21 cellular contexts compared by ENCODE assay signal in genomic region chr5:178545941-178546674, GRCh38. TPM values are rescaled to one million over a fixed set of nuclear protein-coding genes. Genes with fewer than 3 reads are reported as not detected.
DNase-seq lines count a peak whose midpoint lies in the region; ATAC-seq and TF ChIP-seq lines count a peak whose summit lies in the region.
"Had no signal": no experiment of that assay in that cellular context is flagged by ENCODE, and none has a peak within 500 bp of the region (broad histone marks: within the 10 kb centered on the region; RNA-seq: fewer than 3 reads in every experiment).

No MANE protein-coding gene starts in this region.

- WGBS in mesenchymal stem cell = 87% methylated on average over 15 of the region's 16 CpGs

- H3K4me1 ChIP-seq in mesenchymal stem cell (ENCODE audit: control insufficient read depth, insufficient read depth, low read depth, low read length) = no peaks in the 10 kb centered on the region
- H3K4me1 ChIP-seq: BE2C had no signal

- H3K79me1 ChIP-seq in mesenchymal stem cell (replicated peaks; ENCODE audit: low read length, poor library complexity, severe bottlenecking) = no peaks in the 10 kb centered on the region

- H3K27me3 Mint-ChIP-seq in activated T-helper 1 cell treated with anti-CD3 and anti-CD28 coated beads, Interleukin-12 subunit alpha, Interleukin-12 subunit beta, Interleukin-2, Interleukin-4 antibody, amounts not matched to agents 30 ng/mL and 10 ng/mL and 1 ng/mL, durations not matched to agents 14 hours and 24 hours and 36 hours (ENCODE audit: insufficient read depth) = peaks cover 1% of the 10 kb centered on the region
- H3K27me3 Mint-ChIP-seq in stimulated activated naive B cell treated with anti-CD40 and anti-IgM and Interleukin-4, amounts not matched to agents 10 μg/mL and 1 μg/mL and 100 μg/mL, for 72 hours = peaks cover 0 to 6% of the 10 kb centered on the region in 2 donors
- no peaks in the 10 kb centered on the region for H3K27me3 Mint-ChIP-seq in type B pancreatic cell
- H3K27me3 Mint-ChIP-seq in T-helper 2 cell treated with Interferon-gamma antibody and Interleukin-4, amounts not matched to agents 5 μg/mL and 100 μg/mL, for 36 hours (ENCODE audit: low read depth) = no peaks in the 10 kb centered on the region

- H3K18ac ChIP-seq in mesenchymal stem cell (ENCODE audit: low read depth in 1 of 2, low read length in 2 of 2) = no peak overlapping the region

- no peak overlapping the region for H2AFZ ChIP-seq in mesenchymal stem cell (ENCODE audit: low read depth, low read length)
- H2AFZ ChIP-seq: GM23248 had no signal

- H3K4me3 Mint-ChIP-seq in activated T-helper 1 cell treated with anti-CD3 and anti-CD28 coated beads, Interleukin-12 subunit alpha, Interleukin-12 subunit beta, Interleukin-2, Interleukin-4 antibody, amounts not matched to agents 30 ng/mL and 10 ng/mL and 1 ng/mL, durations not matched to agents 14 hours and 24 hours and 36 hours = no peak overlapping the region
- H3K4me3 Mint-ChIP-seq in stimulated activated naive B cell treated with anti-CD40 and anti-IgM and Interleukin-4, amounts not matched to agents 10 μg/mL and 1 μg/mL and 100 μg/mL, for 72 hours = no peak overlapping the region
- no peak overlapping the region for H3K4me3 Mint-ChIP-seq in type B pancreatic cell
- H3K4me3 Mint-ChIP-seq in T-helper 2 cell treated with Interferon-gamma antibody and Interleukin-4, amounts not matched to agents 5 μg/mL and 100 μg/mL, for 36 hours = no peak overlapping the region
- H3K4me3 Mint-ChIP-seq: CD4-positive, alpha-beta memory T cell had no signal

- H2BK120ac ChIP-seq in mesenchymal stem cell (ENCODE audit: low read depth, low read length) = no peak overlapping the region

- peak overlapping the region; percentile 29 for H3K27ac Mint-ChIP-seq in activated T-helper 1 cell treated with anti-CD3 and anti-CD28 coated beads, Interleukin-12 subunit alpha, Interleukin-12 subunit beta, Interleukin-2, Interleukin-4 antibody, amounts not matched to agents 30 ng/mL and 10 ng/mL and 1 ng/mL, durations not matched to agents 14 hours and 24 hours and 36 hours
- H3K27ac Mint-ChIP-seq in stimulated activated naive B cell treated with anti-CD40 and anti-IgM and Interleukin-4, amounts not matched to agents 10 μg/mL and 1 μg/mL and 100 μg/mL, for 72 hours = peak overlapping the region; percentile 32
- no peak overlapping the region for H3K27ac Mint-ChIP-seq in type B pancreatic cell
- H3K27ac Mint-ChIP-seq in T-helper 2 cell treated with Interferon-gamma antibody and Interleukin-4, amounts not matched to agents 5 μg/mL and 100 μg/mL, for 36 hours = no peak overlapping the region
- H3K27ac Mint-ChIP-seq: CD4-positive, alpha-beta memory T cell had no signal

- peaks cover 0 to 9% of the 10 kb centered on the region in 2 experiments for H3K27me3 ChIP-seq in mesenchymal stem cell (ENCODE audit: control insufficient read depth in 1 of 2, insufficient read depth in 1 of 2, low read length in 2 of 2)
- H3K27me3 ChIP-seq: BE2C had no signal

- no peak overlapping the region for H3K4me3 ChIP-seq in mesenchymal stem cell (ENCODE audit: insufficient read depth in 1 of 2, low read depth in 1 of 2, low read length in 2 of 2)
- H3K4me3 ChIP-seq: GM23248 had no signal

- peaks cover 3% of the 10 kb centered on the region for H3K36me3 Mint-ChIP-seq in activated T-helper 1 cell treated with anti-CD3 and anti-CD28 coated beads, Interleukin-12 subunit alpha, Interleukin-12 subunit beta, Interleukin-2, Interleukin-4 antibody, amounts not matched to agents 30 ng/mL and 10 ng/mL and 1 ng/mL, durations not matched to agents 14 hours and 24 hours and 36 hours (ENCODE audit: low read depth)
- H3K36me3 Mint-ChIP-seq in stimulated activated naive B cell treated with anti-CD40 and anti-IgM and Interleukin-4, amounts not matched to agents 10 μg/mL and 1 μg/mL and 100 μg/mL, for 72 hours = no peaks in the 10 kb centered on the region
- no peaks in the 10 kb centered on the region for H3K36me3 Mint-ChIP-seq in type B pancreatic cell
- no peaks in the 10 kb centered on the region for H3K36me3 Mint-ChIP-seq in T-helper 2 cell treated with Interferon-gamma antibody and Interleukin-4, amounts not matched to agents 5 μg/mL and 100 μg/mL, for 36 hours (ENCODE audit: low read depth)
- H3K36me3 Mint-ChIP-seq: CD4-positive, alpha-beta memory T cell had no signal

- no peaks in the 10 kb centered on the region for H3K9me3 Mint-ChIP-seq in activated T-helper 1 cell treated with anti-CD3 and anti-CD28 coated beads, Interleukin-12 subunit alpha, Interleukin-12 subunit beta, Interleukin-2, Interleukin-4 antibody, amounts not matched to agents 30 ng/mL and 10 ng/mL and 1 ng/mL, durations not matched to agents 14 hours and 24 hours and 36 hours
- no peaks in the 10 kb centered on the region for H3K9me3 Mint-ChIP-seq in stimulated activated naive B cell treated with anti-CD40 and anti-IgM and Interleukin-4, amounts not matched to agents 10 μg/mL and 1 μg/mL and 100 μg/mL, for 72 hours
- no peaks in the 10 kb centered on the region for H3K9me3 Mint-ChIP-seq in type B pancreatic cell
- H3K9me3 Mint-ChIP-seq in T-helper 2 cell treated with Interferon-gamma antibody and Interleukin-4, amounts not matched to agents 5 μg/mL and 100 μg/mL, for 36 hours = no peaks in the 10 kb centered on the region
- H3K9me3 Mint-ChIP-seq: CD4-positive, alpha-beta memory T cell had no signal

- no peak overlapping the region for H3K4me2 ChIP-seq in mesenchymal stem cell (ENCODE audit: low read length, poor library complexity, severe bottlenecking)

- H3K36me3 ChIP-seq in mesenchymal stem cell (ENCODE audit: control insufficient read depth in 1 of 2, insufficient read depth in 2 of 2, low read depth in 1 of 2, low read length in 2 of 2) = no peaks in the 10 kb centered on the region
- H3K36me3 ChIP-seq: BE2C had no signal

- ATAC-seq in stimulated activated naive B cell treated with anti-CD40 and anti-IgM and Interleukin-4, amounts not matched to agents 10 μg/mL and 1 μg/mL and 100 μg/mL, for 72 hours (replicated peaks) = no peak
- ATAC-seq: PC-3 had no signal

- H2BK15ac ChIP-seq in mesenchymal stem cell (ENCODE audit: low read depth, poor library complexity, severe bottlenecking) = peak overlapping the region; percentile 13

- no peak overlapping the region for H3K14ac ChIP-seq in mesenchymal stem cell (ENCODE audit: low read length in 2 of 2)

- no peak overlapping the region for H2BK5ac ChIP-seq in mesenchymal stem cell (ENCODE audit: low read depth, low read length, poor library complexity, severe bottlenecking)

- H3K4ac ChIP-seq in mesenchymal stem cell (ENCODE audit: low read depth in 1 of 2, low read length in 2 of 2) = no peak overlapping the region

- no peak overlapping the region for H4K8ac ChIP-seq in mesenchymal stem cell (ENCODE audit: low read length)

- H3K9me3 ChIP-seq in mesenchymal stem cell (ENCODE audit: control insufficient read depth, low read length) = no peaks in the 10 kb centered on the region
- H3K9me3 ChIP-seq: BE2C had no signal

- H3K4me1 Mint-ChIP-seq in activated T-helper 1 cell treated with anti-CD3 and anti-CD28 coated beads, Interleukin-12 subunit alpha, Interleukin-12 subunit beta, Interleukin-2, Interleukin-4 antibody, amounts not matched to agents 30 ng/mL and 10 ng/mL and 1 ng/mL, durations not matched to agents 14 hours and 24 hours and 36 hours (ENCODE audit: low read depth) = no peaks in the 10 kb centered on the region
- H3K4me1 Mint-ChIP-seq in stimulated activated naive B cell treated with anti-CD40 and anti-IgM and Interleukin-4, amounts not matched to agents 10 μg/mL and 1 μg/mL and 100 μg/mL, for 72 hours = no peaks in the 10 kb centered on the region
- H3K4me1 Mint-ChIP-seq in type B pancreatic cell (ENCODE audit: unreplicated experiment) = peaks cover 23% of the 10 kb centered on the region
- H3K4me1 Mint-ChIP-seq in T-helper 2 cell treated with Interferon-gamma antibody and Interleukin-4, amounts not matched to agents 5 μg/mL and 100 μg/mL, for 36 hours (ENCODE audit: low read depth) = no peaks in the 10 kb centered on the region
- H3K4me1 Mint-ChIP-seq: CD4-positive, alpha-beta memory T cell had no signal

- no peak overlapping the region for H3K27ac ChIP-seq in mesenchymal stem cell (ENCODE audit: low read length, poor library complexity, severe bottlenecking)
- H3K27ac ChIP-seq: GM23248, RWPE1 had no signal

- H3K9ac ChIP-seq in mesenchymal stem cell (ENCODE audit: low read length) = no peak overlapping the region
- H3K9ac ChIP-seq: GM23248 had no signal

- no peak for TF ChIP-seq CTCF in type B pancreatic cell (conservative IDR thresholded peaks at IDR 0.05)

- peak; percentile 21 for DNase-seq in activated effector memory CD4-positive, alpha-beta T cell treated with anti-CD3 and anti-CD28 coated beads, Interleukin-2, amount 50 U/mL, for 16 hours
- DNase-seq in activated effector memory CD4-positive, alpha-beta T cell treated with Interleukin-2 at 50 U/mL for 16 hours = no peak
- DNase-seq in activated T-helper 1 cell treated with anti-CD3 and anti-CD28 coated beads, Interleukin-12 subunit alpha, Interleukin-12 subunit beta, Interleukin-2, Interleukin-4 antibody, amounts not matched to agents 30 ng/mL and 10 ng/mL and 1 ng/mL, durations not matched to agents 14 hours and 24 hours and 36 hours (ENCODE audit: low spot score) = no peak
- DNase-seq in mesenchymal stem cell = no peak
- DNase-seq in stimulated activated naive B cell treated with anti-CD40 and anti-IgM and Interleukin-4, amounts not matched to agents 10 μg/mL and 1 μg/mL and 100 μg/mL, for 72 hours = no peak
- no peak for DNase-seq in type B pancreatic cell (ENCODE audit: extremely low spot score, unreplicated experiment)
- no peak for DNase-seq in head of caudate nucleus
- DNase-seq in T-helper 2 cell treated with Interferon-gamma antibody and Interleukin-4, amounts not matched to agents 5 μg/mL and 100 μg/mL, for 36 hours (ENCODE audit: low spot score) = no peak
- DNase-seq: 8988T; BE2C; Calu3; CD4-positive, alpha-beta memory T cell; DMS79; GM23248; KG1; NCI-H1436 treated with DMSO at 0.1 percent for 48 hours; NCI-H2081 treated with DMSO at 0.1 percent for 48 hours; NCI-H510A; NCI-H774; PC-3 had no signal

- no peak overlapping the region for H4K91ac ChIP-seq in mesenchymal stem cell (ENCODE audit: low read length)

- no peak overlapping the region for H2BK12ac ChIP-seq in mesenchymal stem cell (ENCODE audit: low read length in 2 of 2)

- intact Hi-C loops in activated T-helper 1 cell treated with anti-CD3 and anti-CD28 coated beads, Interleukin-12 subunit alpha, Interleukin-12 subunit beta, Interleukin-2, Interleukin-4 antibody, amounts not matched to agents 30 ng/mL and 10 ng/mL and 1 ng/mL, durations not matched to agents 14 hours and 24 hours and 36 hours (cut with micrococcal nuclease) = no loop called here
- intact Hi-C loops in head of caudate nucleus (cut with DNase I) = no loop called here

- no peak overlapping the region for H3K23ac ChIP-seq in mesenchymal stem cell (ENCODE audit: low read length in 2 of 2)

- H2AK5ac ChIP-seq in mesenchymal stem cell (ENCODE audit: low read length, severe bottlenecking) = no peak overlapping the region

RNA-seq across cellular contexts. Expression of gene COL23A1, which starts 44.1 kb away (rescaled TPM):
- not detected in 2 replicates for total RNA-seq in activated T-helper 1 cell treated with anti-CD3 and anti-CD28 coated beads, Interleukin-12 subunit alpha, Interleukin-12 subunit beta, Interleukin-2, Interleukin-4 antibody, amounts not matched to agents 30 ng/mL and 10 ng/mL and 1 ng/mL, durations not matched to agents 14 hours and 24 hours and 36 hours
- polyA plus RNA-seq in mesenchymal stem cell (2013, experiment 1 of 2) = 0.41 TPM
- 0.52 TPM for polyA plus RNA-seq in mesenchymal stem cell (2013, experiment 2 of 2)
- total RNA-seq in type B pancreatic cell (ENCODE audit: low replicate concordance) = 1.5 and 15.5 TPM in 2 replicates
- total RNA-seq: Calu3, GM23248, PC-3 had no signal
- polyA plus RNA-seq: CD4-positive, alpha-beta memory T cell; GM23248 had no signal

Comparison
In these comparisons a context has a peak if more than half of its experiments do, and no peak if none do; other contexts are left out.
1. H3K27ac Mint-ChIP-seq: peak in activated T-helper 1 cell treated with anti-CD3 and anti-CD28 coated beads, Interleukin-12 subunit alpha, Interleukin-12 subunit beta, Interleukin-2, Interleukin-4 antibody, amounts not matched to agents 30 ng/mL and 10 ng/mL and 1 ng/mL, durations not matched to agents 14 hours and 24 hours and 36 hours (single experiment) and stimulated activated naive B cell treated with anti-CD40 and anti-IgM and Interleukin-4, amounts not matched to agents 10 μg/mL and 1 μg/mL and 100 μg/mL, for 72 hours (single experiment); none in type B pancreatic cell (single experiment) and T-helper 2 cell treated with Interferon-gamma antibody and Interleukin-4, amounts not matched to agents 5 μg/mL and 100 μg/mL, for 36 hours (single experiment).